Comparison of ENCODE assay signal across 10 cellular contexts in the genomic region with DNA sequence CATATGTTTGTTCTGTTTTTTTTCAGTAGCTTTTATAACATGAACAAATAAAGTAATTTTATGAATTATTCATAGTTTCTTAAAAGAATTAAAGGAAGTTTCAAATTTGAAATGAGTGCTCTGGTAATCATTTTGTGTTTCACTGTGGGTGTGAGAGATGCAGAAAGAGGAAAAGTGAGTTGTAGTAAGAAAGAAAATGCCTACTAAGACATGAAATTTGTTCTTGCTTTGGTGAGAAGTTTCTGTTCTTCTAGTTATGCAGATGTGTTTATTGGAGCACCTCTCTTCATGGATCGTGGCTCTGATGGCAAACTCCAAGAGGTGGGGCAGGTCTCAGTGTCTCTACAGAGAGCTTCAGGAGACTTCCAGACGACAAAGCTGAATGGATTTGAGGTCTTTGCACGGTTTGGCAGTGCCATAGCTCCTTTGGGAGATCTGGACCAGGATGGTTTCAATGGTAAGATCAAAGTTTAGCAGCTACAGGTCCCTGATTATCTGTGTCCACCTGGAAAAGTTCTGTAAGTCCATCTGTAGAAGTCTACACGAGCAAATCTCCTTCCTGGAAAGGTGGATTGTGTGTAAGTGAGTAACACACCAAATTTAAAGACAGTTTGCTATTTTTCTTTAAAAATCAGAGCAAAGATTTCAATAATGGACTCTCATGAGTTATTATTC. TPM values are rescaled to one million over a fixed set of nuclear protein-coding genes. Genes with fewer than 3 reads are reported as not detected.
DNase-seq lines count a peak whose midpoint lies in the region; ATAC-seq, FAIRE-seq and TF ChIP-seq lines count a peak whose summit lies in the region.
"Had no signal": no experiment of that assay in that cellular context is flagged by ENCODE, and none has a peak within 500 bp of the region (broad histone marks: within the 10 kb centered on the region; RNA-seq: fewer than 3 reads in every experiment).

No MANE protein-coding gene starts in this region.

- no peak overlapping the region for H3K4me3 ChIP-seq in SJCRH30
- H3K4me3 ChIP-seq in hepatocyte, result no peak overlapping the region
- H3K4me3 ChIP-seq in tibial nerve, result no peak overlapping the region
- H3K4me3 ChIP-seq in lower lobe of right lung, result no peak overlapping the region
- H3K4me3 ChIP-seq: breast epithelium had no signal

- no peak for TF ChIP-seq CTCF in hepatocyte (IDR thresholded peaks at IDR 0.05; ENCODE audit: poor library complexity)
- TF ChIP-seq CTCF in tibial nerve (IDR thresholded peaks at IDR 0.05), result no peak
- TF ChIP-seq CTCF in lower lobe of right lung (IDR thresholded peaks at IDR 0.05), result no peak

- no peak overlapping the region for H2AFZ ChIP-seq in hepatocyte

- H3K27me3 ChIP-seq in SJCRH30, result no peaks in the 10 kb centered on the region
- no peaks in the 10 kb centered on the region for H3K27me3 ChIP-seq in hepatocyte
- H3K27me3 ChIP-seq in tibial nerve, result no peaks in the 10 kb centered on the region
- no peaks in the 10 kb centered on the region for H3K27me3 ChIP-seq in lower lobe of right lung (ENCODE audit: low read depth)
- H3K27me3 ChIP-seq: breast epithelium had no signal

- TF ChIP-seq EP300 in tibial nerve (IDR thresholded peaks at IDR 0.05), result no peak

- 91% methylated on average over 4 of the region's 4 CpGs for WGBS in hepatocyte (ENCODE audit: low lambda C conversion rate, missing lambda C conversion rate)
- 56 to 62% methylated on average over 4 of the region's 4 CpGs for WGBS in tibial nerve, 2 donors

- no peak for TF ChIP-seq POLR2A in tibial nerve (IDR thresholded peaks at IDR 0.05)

- H3K36me3 ChIP-seq in SJCRH30 (peaks cover 64% of the 10 kb centered on the region), hepatocyte (replicated peaks; ENCODE audit: insufficient read depth, low read depth) (no peaks in the 10 kb centered on the region), tibial nerve (peaks cover 0 to 48% (median 0%) of the 10 kb centered on the region in 3 donors), lower lobe of right lung (peaks cover 80% of the 10 kb centered on the region)
- H3K36me3 ChIP-seq: breast epithelium had no signal

- DNase-seq in astrocyte of the hippocampus (ENCODE audit: low read depth, low spot score) (peak; percentile 4), SJCRH30 (no peak), hepatocyte (ENCODE audit: low spot score) (no peak), tibial nerve (ENCODE audit: low spot score in 2 of 2) (no peak), lower lobe of right lung (no peak)
- DNase-seq: GOT3 had no signal

- no peaks in the 10 kb centered on the region for H3K9me2 ChIP-seq in hepatocyte (replicated peaks; ENCODE audit: insufficient read depth)

- H3K79me2 ChIP-seq in hepatocyte, result no peaks in the 10 kb centered on the region

- H3K4me1 ChIP-seq in SJCRH30, result no peaks in the 10 kb centered on the region
- no peaks in the 10 kb centered on the region for H3K4me1 ChIP-seq in hepatocyte (ENCODE audit: insufficient read depth)
- H3K4me1 ChIP-seq in tibial nerve, result peaks cover 0 to 11% (median 0%) of the 10 kb centered on the region in 4 donors
- no peaks in the 10 kb centered on the region for H3K4me1 ChIP-seq in lower lobe of right lung
- H3K4me1 ChIP-seq: breast epithelium had no signal

- H3K4me2 ChIP-seq in hepatocyte, result no peak overlapping the region

- intact Hi-C loops in lower lobe of right lung (cut with DNase I), result no loop called here

- no peaks in the 10 kb centered on the region for H3K9me3 ChIP-seq in SJCRH30 (replicated peaks)
- no peaks in the 10 kb centered on the region for H3K9me3 ChIP-seq in hepatocyte (ENCODE audit: low read depth)
- H3K9me3 ChIP-seq in tibial nerve, result no peaks in the 10 kb centered on the region
- no peaks in the 10 kb centered on the region for H3K9me3 ChIP-seq in lower lobe of right lung
- H3K9me3 ChIP-seq: breast epithelium had no signal

- no peaks in the 10 kb centered on the region for H4K20me1 ChIP-seq in hepatocyte (ENCODE audit: insufficient read depth, poor library complexity, severe bottlenecking)

- ATAC-seq in GM19397 (IDR thresholded peaks at IDR 0.05; ENCODE audit: unreplicated experiment) (peak; percentile 23), HG03097 (IDR thresholded peaks at IDR 0.05; ENCODE audit: low FRiP score, unreplicated experiment) (peak; percentile 19), lower lobe of right lung (no peak)

- FAIRE-seq in G401.6 (lab: Jason Lieb, UNC), result peak; percentile 92

- H3K27ac ChIP-seq in SJCRH30 (no peak overlapping the region), hepatocyte (no peak overlapping the region), tibial nerve (peak overlapping the region in 1 of 4 donors; percentile 24), lower lobe of right lung (no peak overlapping the region)
- H3K27ac ChIP-seq: breast epithelium had no signal

RNA-seq across cellular contexts. Expression of gene ITGAV, which starts 51.4 kb away (rescaled TPM):
- total RNA-seq in SJCRH30 (2014; rRNA removed; shearing (Covaris generic)), result 204 and 220 TPM in 2 replicates
- total RNA-seq in hepatocyte, result 109 and 135 TPM in 2 replicates
- 32.4 and 32.7 TPM in 2 replicates for polyA plus RNA-seq in hepatocyte
- total RNA-seq in tibial nerve, result 100 to 1,000 TPM in 2 of 4 donors, 10 to 100 TPM in 2; 97.1 to 114 (median 100) TPM
- total RNA-seq in lower lobe of right lung, result 46.6 TPM

RNA-seq across cellular contexts. Expression of gene FAM171B, which starts 52.6 kb away (rescaled TPM):
- total RNA-seq in SJCRH30 (2014; rRNA removed; shearing (Covaris generic)), result 43.3 and 46.2 TPM in 2 replicates
- total RNA-seq in hepatocyte, result 11.7 and 15.6 TPM in 2 replicates
- polyA plus RNA-seq in hepatocyte, result 2.6 and 2.7 TPM in 2 replicates
- 1 to 10 TPM; 6.3 to 9.6 (median 7.6) TPM for total RNA-seq in tibial nerve
- total RNA-seq in lower lobe of right lung, result 4.9 TPM

Comparison
In these comparisons a context has a peak if more than half of its experiments do, and no peak if none do; other contexts are left out.
1. ATAC-seq: peak in GM19397 (single experiment) and HG03097 (single experiment); none in lower lobe of right lung (0 of 2).